23 cellular contexts compared by ENCODE assay signal in genomic region chr3:23105048-23105447, GRCh38.
A peak's percentile ranks its signal among the peaks of the same experiment; 100 is the strongest.
DNase-seq lines count a peak whose midpoint lies in the region; FAIRE-seq and TF ChIP-seq lines count a peak whose summit lies in the region.
"Had no signal": no experiment of that assay in that cellular context is flagged by ENCODE, and none has a peak within 500 bp of the region (broad histone marks: within the 10 kb centered on the region; RNA-seq: fewer than 3 reads in every experiment).

No MANE protein-coding gene starts in this region.

- H3K27ac Mint-ChIP-seq in activated naive CD4-positive, alpha-beta T cell treated with anti-CD3 and anti-CD28 coated beads, Interleukin-2, amount 50 U/mL, for 24 hours = peak overlapping the region; percentile 21
- H3K27ac Mint-ChIP-seq in activated naive CD4-positive, alpha-beta T cell treated with anti-CD3 and anti-CD28 coated beads for 36 hours = no peak overlapping the region
- H3K27ac Mint-ChIP-seq: B cell; CD14-positive monocyte; CD4-positive, alpha-beta T cell; CD8-positive, alpha-beta memory T cell had no signal

- no peaks in the 10 kb centered on the region for H3K36me3 Mint-ChIP-seq in activated naive CD4-positive, alpha-beta T cell treated with anti-CD3 and anti-CD28 coated beads, Interleukin-2, amount 50 U/mL, for 24 hours
- no peaks in the 10 kb centered on the region for H3K36me3 Mint-ChIP-seq in activated naive CD4-positive, alpha-beta T cell treated with anti-CD3 and anti-CD28 coated beads for 36 hours (ENCODE audit: low read depth)
- H3K36me3 Mint-ChIP-seq: CD14-positive monocyte had no signal

- H3K4me3 ChIP-seq in endothelial cell of umbilical vein (replicated peaks in 1 of 3; ENCODE audit: insufficient read depth in 1 of 3, low read depth in 1 of 3, low read length in 3 of 3) (no peak overlapping the region), BE2C (ENCODE audit: low read depth, low read length) (no peak overlapping the region), coronary artery (no peak overlapping the region), OCI-LY7 (ENCODE audit: low read depth, low read length, poor library complexity, severe bottlenecking) (no peak overlapping the region)
- H3K4me3 ChIP-seq: BLaER1 treated with 17β-estradiol and CSF1 and Interleukin-3, amounts not matched to agents 10 nM and 100 nM; GM12878; GM23248 had no signal

- BruUV-seq in endothelial cell of umbilical vein (replicated peaks; lab: Mats Ljungman, UMichigan) = no TSS peak
- BruUV-seq in OCI-LY7 (replicated peaks; lab: Mats Ljungman, UMichigan) = no TSS peak

- H3K27ac ChIP-seq in endothelial cell of umbilical vein (ENCODE audit: insufficient read depth, low read depth, low read length) (no peak overlapping the region), coronary artery (no peak overlapping the region), OCI-LY7 (ENCODE audit: low read depth, low read length, poor library complexity, severe bottlenecking) (no peak overlapping the region)
- H3K27ac ChIP-seq: 22Rv1; BLaER1 treated with 17β-estradiol and CSF1 and Interleukin-3, amounts not matched to agents 10 nM and 100 nM; GM23248 had no signal

- H3K27me3 ChIP-seq in endothelial cell of umbilical vein (ENCODE audit: control insufficient read depth in 2 of 2, insufficient read depth in 2 of 2, low read length in 2 of 2) = no peaks in the 10 kb centered on the region
- no peaks in the 10 kb centered on the region for H3K27me3 ChIP-seq in BE2C
- H3K27me3 ChIP-seq: BLaER1 treated with 17β-estradiol and CSF1 and Interleukin-3, amounts not matched to agents 10 nM and 100 nM had no signal

- no peak overlapping the region for H3K9ac ChIP-seq in endothelial cell of umbilical vein (replicated peaks; ENCODE audit: extremely low read depth, insufficient read depth, low read length)
- H3K9ac ChIP-seq: BLaER1 treated with 17β-estradiol and CSF1 and Interleukin-3, amounts not matched to agents 10 nM and 100 nM; GM23248 had no signal

- POLR2A ChIA-PET in endothelial cell of umbilical vein (lab: Charles Lee) = no interaction called here
- POLR2A ChIA-PET in OCI-LY7 (lab: Charles Lee) = interaction anchor here (0.6 to 1.0 kb wide), 7 partner anchors 12 to 406 kb away, joined by 3 to 8 read pairs (median 3); no protein-coding TSS in a partner anchor

- H3K9me2 ChIP-seq in OCI-LY7 (ENCODE audit: insufficient read depth, low read length) = no peaks in the 10 kb centered on the region

- intact Hi-C loops in activated naive CD4-positive, alpha-beta T cell treated with anti-CD3 and anti-CD28 coated beads for 36 hours (cut with micrococcal nuclease) = no loop called here
- intact Hi-C loops in endothelial cell of umbilical vein (cut with micrococcal nuclease) = no loop called here
- intact Hi-C loops in OCI-LY7 (cut with micrococcal nuclease; ENCODE audit: unreplicated experiment) = no loop called here

- FAIRE-seq in endothelial cell of umbilical vein (lab: Jason Lieb, UNC) = peak; percentile 71
- FAIRE-seq: A204.1, GM12878, H1 had no signal

- H4K20me1 ChIP-seq in endothelial cell of umbilical vein (replicated peaks; ENCODE audit: control insufficient read depth, extremely low read depth, insufficient read depth, low read length) (no peaks in the 10 kb centered on the region), OCI-LY7 (ENCODE audit: insufficient read depth, low read length) (no peaks in the 10 kb centered on the region)
- H4K20me1 ChIP-seq: BLaER1 treated with 17β-estradiol and CSF1 and Interleukin-3, amounts not matched to agents 10 nM and 100 nM had no signal

- dilution Hi-C loops in endothelial cell of umbilical vein (cut with MboI; ENCODE audit: extremely low pct_ligation_motif_present, low sequenced_read_pairs) = no loop called here

- H3K4me2 ChIP-seq in endothelial cell of umbilical vein (ENCODE audit: insufficient read depth, low read length) (peak overlapping the region; percentile 50), OCI-LY7 (ENCODE audit: low read length) (no peak overlapping the region)
- H3K4me2 ChIP-seq: BLaER1 treated with 17β-estradiol and CSF1 and Interleukin-3, amounts not matched to agents 10 nM and 100 nM had no signal

- peaks cover 17% of the 10 kb centered on the region for H3K4me1 ChIP-seq in endothelial cell of umbilical vein (ENCODE audit: control insufficient read depth, extremely low read depth, insufficient read depth, low read length)
- H3K4me1 ChIP-seq in BE2C = no peaks in the 10 kb centered on the region
- H3K4me1 ChIP-seq in OCI-LY7 (ENCODE audit: insufficient read depth, low read length, poor library complexity, severe bottlenecking) = no peaks in the 10 kb centered on the region
- H3K4me1 ChIP-seq: BLaER1 treated with 17β-estradiol and CSF1 and Interleukin-3, amounts not matched to agents 10 nM and 100 nM had no signal

- no peak for TF ChIP-seq POLR2A in endothelial cell of umbilical vein (IDR thresholded peaks at IDR 0.05; ENCODE audit: low read depth, low read length)

- CTCF ChIA-PET in activated naive CD4-positive, alpha-beta T cell treated with anti-CD3 and anti-CD28 coated beads for 36 hours (lab: Charles Lee) = interaction anchor here (0.6 kb wide), 1 partner anchor 558 kb away, joined by 3 read pairs; no protein-coding TSS in a partner anchor
- CTCF ChIA-PET in endothelial cell of umbilical vein (lab: Charles Lee) = interaction anchor here (1.1 to 2.0 kb wide), 2 partner anchors 25 to 33 kb away, joined by 3 to 4 read pairs; no protein-coding TSS in a partner anchor
- CTCF ChIA-PET in OCI-LY7 (lab: Charles Lee; ENCODE audit: unreplicated experiment) = no interaction called here

- H2AFZ ChIP-seq in endothelial cell of umbilical vein (ENCODE audit: low read depth, low read length) (no peak overlapping the region), OCI-LY7 (ENCODE audit: low read length) (no peak overlapping the region)
- H2AFZ ChIP-seq: GM23248 had no signal

- H3K4me3 Mint-ChIP-seq in activated naive CD4-positive, alpha-beta T cell treated with anti-CD3 and anti-CD28 coated beads, Interleukin-2, amount 50 U/mL, for 24 hours = no peak overlapping the region
- no peak overlapping the region for H3K4me3 Mint-ChIP-seq in activated naive CD4-positive, alpha-beta T cell treated with anti-CD3 and anti-CD28 coated beads for 36 hours
- H3K4me3 Mint-ChIP-seq: B cell; CD14-positive monocyte; CD4-positive, alpha-beta T cell; CD8-positive, alpha-beta memory T cell had no signal

- H3K79me2 ChIP-seq in endothelial cell of umbilical vein (ENCODE audit: control insufficient read depth, insufficient read depth, low read length) (no peaks in the 10 kb centered on the region), OCI-LY7 (ENCODE audit: insufficient read depth, low read depth, low read length) (no peaks in the 10 kb centered on the region)

- no peak for DNase-seq in activated naive CD4-positive, alpha-beta T cell treated with anti-CD3 and anti-CD28 coated beads for 36 hours
- DNase-seq in dermis blood vessel endothelial cell (peak; percentile 59), endothelial cell of umbilical vein (ENCODE audit: low read depth, low spot score) (peak; percentile 47), BE2C (no peak), coronary artery (ENCODE audit: low spot score) (no peak), NOMO-1 (lab: John Stamatoyannopoulos, UW; ENCODE audit: unreplicated experiment in 2 of 2) (no peak), OCI-LY7 (ENCODE audit: low spot score) (no peak)
- DNase-seq: CD4-positive, alpha-beta T cell; CD8-positive, alpha-beta memory T cell; DMS79; EL; GDM1; GM23248; H7; HCEC 1CT had no signal

- no peak for TF ChIP-seq CTCF in endothelial cell of umbilical vein (IDR thresholded peaks at IDR 0.05; ENCODE audit: extremely low read depth in 1 of 2, insufficient read depth in 1 of 2, low read depth in 1 of 2, low read length in 2 of 2)
- no peak for TF ChIP-seq CTCF in BE2C (IDR thresholded peaks at IDR 0.05; ENCODE audit: low read depth, low read length)
- no peak for TF ChIP-seq CTCF in coronary artery (IDR thresholded peaks at IDR 0.05)
- no peak for TF ChIP-seq CTCF in OCI-LY7 (conservative IDR thresholded peaks at IDR 0.05; ENCODE audit: low read length)

- H3K9me3 ChIP-seq in endothelial cell of umbilical vein (replicated peaks; ENCODE audit: control insufficient read depth, insufficient read depth, low read length) (no peaks in the 10 kb centered on the region), BE2C (no peaks in the 10 kb centered on the region), OCI-LY7 (ENCODE audit: low read length) (no peaks in the 10 kb centered on the region)
- H3K9me3 ChIP-seq: BLaER1 treated with 17β-estradiol and CSF1 and Interleukin-3, amounts not matched to agents 10 nM and 100 nM had no signal

- H3K36me3 ChIP-seq in endothelial cell of umbilical vein (ENCODE audit: control insufficient read depth in 2 of 2, extremely low read depth in 1 of 2, insufficient read depth in 2 of 2, low read length in 2 of 2) (no peaks in the 10 kb centered on the region), BE2C (no peaks in the 10 kb centered on the region), OCI-LY7 (ENCODE audit: insufficient read depth, low read length) (no peaks in the 10 kb centered on the region)
- H3K36me3 ChIP-seq: BLaER1 treated with 17β-estradiol and CSF1 and Interleukin-3, amounts not matched to agents 10 nM and 100 nM had no signal

- peaks cover 12% of the 10 kb centered on the region for H3K27me3 Mint-ChIP-seq in activated naive CD4-positive, alpha-beta T cell treated with anti-CD3 and anti-CD28 coated beads, Interleukin-2, amount 50 U/mL, for 24 hours
- H3K27me3 Mint-ChIP-seq in activated naive CD4-positive, alpha-beta T cell treated with anti-CD3 and anti-CD28 coated beads for 36 hours (ENCODE audit: low read depth) = peaks cover 3% of the 10 kb centered on the region
- H3K27me3 Mint-ChIP-seq: B cell; CD4-positive, alpha-beta T cell; CD8-positive, alpha-beta memory T cell had no signal

- H3K9me3 Mint-ChIP-seq in activated naive CD4-positive, alpha-beta T cell treated with anti-CD3 and anti-CD28 coated beads, Interleukin-2, amount 50 U/mL, for 24 hours = no peaks in the 10 kb centered on the region
- peaks cover 2% of the 10 kb centered on the region for H3K9me3 Mint-ChIP-seq in activated naive CD4-positive, alpha-beta T cell treated with anti-CD3 and anti-CD28 coated beads for 36 hours

- H3K9me1 ChIP-seq in endothelial cell of umbilical vein (replicated peaks; ENCODE audit: control insufficient read depth, extremely low read depth, insufficient read depth, low read length) = no peaks in the 10 kb centered on the region

- no peaks in the 10 kb centered on the region for H3K4me1 Mint-ChIP-seq in activated naive CD4-positive, alpha-beta T cell treated with anti-CD3 and anti-CD28 coated beads, Interleukin-2, amount 50 U/mL, for 24 hours
- H3K4me1 Mint-ChIP-seq in activated naive CD4-positive, alpha-beta T cell treated with anti-CD3 and anti-CD28 coated beads for 36 hours (ENCODE audit: low read depth) = no peaks in the 10 kb centered on the region
- H3K4me1 Mint-ChIP-seq: CD14-positive monocyte had no signal

TF ChIP-seq in endothelial cell of umbilical vein, 7 proteins besides CTCF, POLR2A, EP300 and RAD21 (continues in another document):
- TF ChIP-seq FOS (IDR thresholded peaks at IDR 0.05; ENCODE audit: borderline replicate concordance, insufficient read depth, low read length) = no peak
- TF ChIP-seq, protein P1, sequence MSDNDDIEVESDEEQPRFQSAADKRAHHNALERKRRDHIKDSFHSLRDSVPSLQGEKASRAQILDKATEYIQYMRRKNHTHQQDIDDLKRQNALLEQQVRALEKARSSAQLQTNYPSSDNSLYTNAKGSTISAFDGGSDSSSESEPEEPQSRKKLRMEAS (IDR thresholded peaks at IDR 0.05; ENCODE audit: insufficient read depth, insufficient read length) = no peak

Comparison
In these comparisons a context has a peak if more than half of its experiments do, and no peak if none do; other contexts are left out.
1. DNase-seq: peak in dermis blood vessel endothelial cell (single experiment) and endothelial cell of umbilical vein (single experiment); none in activated naive CD4-positive, alpha-beta T cell treated with anti-CD3 and anti-CD28 coated beads for 36 hours (single experiment), BE2C (single experiment), coronary artery (single experiment), NOMO-1 (0 of 2) and OCI-LY7 (single experiment).